17 cellular contexts compared by ENCODE assay signal in the genomic region with DNA sequence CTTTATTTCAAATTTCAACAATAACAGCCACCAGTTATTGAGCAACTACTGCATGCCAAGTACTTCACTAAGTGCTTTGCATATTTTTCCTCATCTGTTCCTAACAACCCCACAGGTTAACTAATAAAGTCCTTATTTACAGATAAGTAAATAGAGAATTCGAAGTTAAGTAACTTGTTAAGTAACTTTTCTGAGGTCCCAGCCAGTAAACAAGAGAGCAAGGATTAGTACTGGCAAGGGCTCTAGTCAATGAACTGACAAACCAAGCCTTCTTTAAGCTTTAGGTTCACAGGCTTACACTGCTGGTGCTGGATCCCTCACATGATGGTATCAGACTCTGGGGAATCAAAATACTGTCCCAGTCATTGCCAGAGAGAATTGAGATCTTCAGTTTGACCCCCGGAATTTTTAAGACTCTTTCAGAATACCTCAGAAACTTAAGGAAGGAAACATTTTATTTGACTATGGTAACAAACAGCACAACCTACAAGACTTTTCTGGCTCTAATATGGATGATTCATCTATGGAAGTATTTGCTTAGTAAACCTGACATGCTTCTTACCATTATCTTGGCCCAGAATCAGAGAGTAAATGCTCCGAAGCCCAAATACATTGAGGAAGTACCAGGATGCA. TPM values are rescaled to one million over a fixed set of nuclear protein-coding genes. Genes with fewer than 3 reads are reported as not detected.
DNase-seq lines count a peak whose midpoint lies in the region; ATAC-seq, FAIRE-seq and TF ChIP-seq lines count a peak whose summit lies in the region.
"Had no signal": no experiment of that assay in that cellular context is flagged by ENCODE, and none has a peak within 500 bp of the region (broad histone marks: within the 10 kb centered on the region; RNA-seq: fewer than 3 reads in every experiment).

No MANE protein-coding gene starts in this region.

- no peaks in the 10 kb centered on the region for H3K27me3 ChIP-seq in mammary epithelial cell (ENCODE audit: insufficient read depth, low read length)
- H3K27me3 ChIP-seq in keratinocyte (ENCODE audit: control insufficient read depth, extremely low read depth, insufficient read depth, low read length) = no peaks in the 10 kb centered on the region
- H3K27me3 ChIP-seq: heart right ventricle, uterus had no signal

- H2AFZ ChIP-seq in mammary epithelial cell (ENCODE audit: low read depth, low read length) (no peak overlapping the region), keratinocyte (ENCODE audit: control insufficient read depth, low read length) (no peak overlapping the region)

- H3K9ac ChIP-seq in mammary epithelial cell (ENCODE audit: insufficient read depth, low read length) (no peak overlapping the region), keratinocyte (ENCODE audit: control insufficient read depth, extremely low read depth, insufficient read depth, low read length) (no peak overlapping the region)

- in situ Hi-C loops in mammary epithelial cell (cut with MboI; ENCODE audit: low sequenced_read_pairs in 2 of 2) = no loop called here

- H4K20me1 ChIP-seq in mammary epithelial cell (ENCODE audit: insufficient read depth, low read length) = no peaks in the 10 kb centered on the region
- no peaks in the 10 kb centered on the region for H4K20me1 ChIP-seq in keratinocyte (ENCODE audit: control insufficient read depth, extremely low read depth, insufficient read depth, low read length)

- H3K4me3 ChIP-seq in AG04449 (ENCODE audit: low read depth, low read length) = no peak overlapping the region
- H3K4me3 ChIP-seq in LNCaP clone FGC (ENCODE audit: low read depth, low read length) = peak overlapping the region; percentile 26
- H3K4me3 ChIP-seq in mammary epithelial cell (replicated peaks in 1 of 3; ENCODE audit: insufficient read depth in 1 of 3, low read depth in 2 of 3, low read length in 3 of 3) = no peak overlapping the region
- H3K4me3 ChIP-seq in keratinocyte (ENCODE audit: control insufficient read depth in 2 of 3, extremely low read depth in 1 of 3, insufficient read depth in 2 of 3, low read depth in 1 of 3, low read length in 3 of 3) = no peak overlapping the region
- H3K4me3 ChIP-seq: heart right ventricle, uterus had no signal

- H3K36me3 ChIP-seq in mammary epithelial cell (ENCODE audit: insufficient read depth, low read length) (peaks cover 15% of the 10 kb centered on the region), keratinocyte (ENCODE audit: control insufficient read depth in 2 of 2, extremely low read depth in 1 of 2, insufficient read depth in 2 of 2, low read length in 2 of 2) (peaks cover 8 to 13% of the 10 kb centered on the region in 2 experiments)
- H3K36me3 ChIP-seq: uterus had no signal

- H3K27ac ChIP-seq in mammary epithelial cell (ENCODE audit: insufficient read depth, low read depth, low read length) = no peak overlapping the region
- peak overlapping the region; percentile 37 for H3K27ac ChIP-seq in keratinocyte (ENCODE audit: control insufficient read depth, insufficient read depth, low read length)
- H3K27ac ChIP-seq: heart right ventricle, uterus had no signal

- no peaks in the 10 kb centered on the region for H3K79me2 ChIP-seq in mammary epithelial cell (ENCODE audit: insufficient read depth, low read length)
- no peaks in the 10 kb centered on the region for H3K79me2 ChIP-seq in keratinocyte (ENCODE audit: control insufficient read depth, insufficient read depth, low read length)

- POLR2A ChIA-PET in AG04449 (lab: Yijun Ruan, JAX) = no interaction called here

- intact Hi-C loops in mammary epithelial cell (cut with micrococcal nuclease) (no loop called here), left cardiac atrium (cut with DNase I) (no loop called here)

- peak; percentile 50 for DNase-seq in AG04449 (ENCODE audit: low read depth, low spot score)
- DNase-seq in LNCaP clone FGC (ENCODE audit: low read depth) = peak; percentile 89
- DNase-seq in mammary epithelial cell = peak; percentile 58
- no peak for DNase-seq in keratinocyte (ENCODE audit: low read depth, low spot score)
- DNase-seq in stimulated activated naive CD4-positive, alpha-beta T cell treated with Interleukin-2 at 50 U/mL for 16 hours (lab: John Stamatoyannopoulos, UW) = no peak
- DNase-seq in left cardiac atrium = no peak
- no peak for DNase-seq in activated CD4-positive, alpha-beta T cell treated with anti-CD3 and anti-CD28 coated beads, Interleukin-2, amount 50 U/mL, for 4 hours
- DNase-seq: DMS79 treated with DMSO at 0.1 percent for 48 hours; H7; heart right ventricle; NCI-H1048; stimulated activated CD4-positive, alpha-beta T cell treated with anti-CD3 and anti-CD28 coated beads, Interleukin-15, amount 100 ng/mL, for 24 hours; stimulated activated CD8-positive, alpha-beta memory T cell treated with anti-CD3 and anti-CD28 coated beads, Interleukin-4, amount 100 ng/mL, for 48 hours; uterus had no signal

- ATAC-seq in left cardiac atrium = no peak
- no peak for ATAC-seq in GM21825 (IDR thresholded peaks at IDR 0.05; ENCODE audit: unreplicated experiment)
- ATAC-seq: heart right ventricle had no signal

- H3K4me1 ChIP-seq in mammary epithelial cell (ENCODE audit: insufficient read depth, low read length) = peaks cover 6% of the 10 kb centered on the region
- H3K4me1 ChIP-seq in keratinocyte (ENCODE audit: control insufficient read depth, extremely low read depth, insufficient read depth, low read length) = peaks cover 11% of the 10 kb centered on the region
- H3K4me1 ChIP-seq: heart right ventricle, uterus had no signal

- H3K9me3 ChIP-seq in mammary epithelial cell (replicated peaks; ENCODE audit: insufficient read depth, low read length) (no peaks in the 10 kb centered on the region), keratinocyte (ENCODE audit: control insufficient read depth, low read depth, low read length) (no peaks in the 10 kb centered on the region)
- H3K9me3 ChIP-seq: heart right ventricle, uterus had no signal

- H3K4me2 ChIP-seq in mammary epithelial cell (ENCODE audit: insufficient read depth, low read depth, low read length) (no peak overlapping the region), keratinocyte (ENCODE audit: control insufficient read depth, extremely low read depth, insufficient read depth, low read depth, low read length) (peak overlapping the region; percentile 50)

- FAIRE-seq in keratinocyte (lab: Jason Lieb, UNC) = no peak
- FAIRE-seq: colon, GM19239 had no signal

- TF ChIP-seq CTCF in AG04449 (IDR thresholded peaks at IDR 0.05; ENCODE audit: insufficient read depth, low read length, missing control alignments) = no peak
- no peak for TF ChIP-seq CTCF in LNCaP clone FGC (IDR thresholded peaks at IDR 0.05; ENCODE audit: control insufficient read depth, extremely low read depth, insufficient read depth)
- TF ChIP-seq CTCF in mammary epithelial cell (conservative IDR thresholded peaks at IDR 0.05 in 1 of 2, IDR thresholded peaks at IDR 0.05 in 1 of 2; ENCODE audit: extremely low read depth in 1 of 2, insufficient read depth in 1 of 2, low read depth in 1 of 2, low read length in 2 of 2) = no peak
- TF ChIP-seq CTCF in keratinocyte (optimal IDR thresholded peaks at IDR 0.05 in 1 of 3, IDR thresholded peaks at IDR 0.05 in 1 of 3, conservative IDR thresholded peaks at IDR 0.05 in 1 of 3; ENCODE audit: extremely low read depth in 1 of 3, insufficient read depth in 2 of 3, low read length in 3 of 3) = no peak

- dilution Hi-C loops in mammary epithelial cell (cut with HindIII; ENCODE audit: low sequenced_read_pairs) = no loop called here
- dilution Hi-C loops in keratinocyte (cut with MboI; ENCODE audit: extremely low pct_ligation_motif_present, low sequenced_read_pairs) = no loop called here

- 55% methylated on average over 3 of the region's 3 CpGs for WGBS in mammary epithelial cell (ENCODE audit: low coverage, missing lambda C conversion rate)

- no TSS peak for BruUV-seq in mammary epithelial cell (replicated peaks; lab: Mats Ljungman, UMichigan)

- CTCF ChIA-PET in AG04449 (lab: Yijun Ruan, JAX) (interaction anchor here (0.9 to 1.0 kb wide), 3 partner anchors 9 to 77 kb away, joined by 3 read pairs; no protein-coding TSS in a partner anchor), mammary epithelial cell (lab: Charles Lee; ENCODE audit: low non-redundant PET) (no interaction called here)

- H3K9me1 ChIP-seq in keratinocyte (ENCODE audit: control insufficient read depth, extremely low read depth, insufficient read depth, low read length) = no peaks in the 10 kb centered on the region

RNA-seq across cellular contexts. Expression of a gene that starts 16.5 kb away (rescaled TPM):
- total RNA-seq in mammary epithelial cell = 10 to 100 TPM; 45.0 to 49.4 TPM
- 98.8 TPM for polyA plus RNA-seq in mammary epithelial cell
- polyA minus RNA-seq in mammary epithelial cell = 41.0 TPM
- polyA plus RNA-seq in keratinocyte = 106 to 160 TPM (median 120 TPM) in 3 replicates
- polyA plus RNA-seq in keratinocyte (2011; ENCODE audit: low read depth) = 21.2 TPM
- polyA plus RNA-seq in keratinocyte (2011; cell fraction: cytosol; rRNA removed) = 97.3 and 183 TPM in 2 replicates
- polyA plus RNA-seq in keratinocyte (2011; cell fraction: nucleus; rRNA removed) = 130 and 140 TPM in 2 replicates
- 77.1 and 121 TPM in 2 replicates for polyA plus RNA-seq in keratinocyte (2012; ENCODE audit: low replicate concordance)
- polyA minus RNA-seq in keratinocyte = 76.0 to 118 TPM (median 101 TPM) in 3 replicates
- 38.0 TPM for polyA minus RNA-seq in keratinocyte (2011; cell fraction: cytosol; rRNA and poly(A)+ RNA removed)
- polyA minus RNA-seq in keratinocyte (2011; cell fraction: nucleus; rRNA and poly(A)+ RNA removed) = 21.0 and 66.6 TPM in 2 replicates
- 10 to 100 TPM; 80.0 to 86.7 TPM for total RNA-seq in left cardiac atrium

RNA-seq across cellular contexts. Expression of a gene that starts 17.9 kb away (rescaled TPM):
- 1 to 10 TPM; 1.8 to 2.0 TPM for total RNA-seq in mammary epithelial cell
- 0.70 TPM for polyA plus RNA-seq in mammary epithelial cell
- polyA minus RNA-seq in mammary epithelial cell = 1.9 TPM
- polyA plus RNA-seq in keratinocyte = 0.22 to 0.49 TPM (median 0.41 TPM) in 3 replicates
- 0.11 TPM for polyA plus RNA-seq in keratinocyte (2011; ENCODE audit: low read depth)
- 0.12 and 0.21 TPM in 2 replicates for polyA plus RNA-seq in keratinocyte (2011; cell fraction: cytosol; rRNA removed)
- polyA plus RNA-seq in keratinocyte (2011; cell fraction: nucleus; rRNA removed) = 0.75 and 1.2 TPM in 2 replicates
- polyA plus RNA-seq in keratinocyte (2012; ENCODE audit: low replicate concordance) = 0.55 and 0.71 TPM in 2 replicates
- polyA minus RNA-seq in keratinocyte = 0.54 to 1.3 TPM (median 1.0 TPM) in 3 replicates
- polyA minus RNA-seq in keratinocyte (2011; cell fraction: cytosol; rRNA and poly(A)+ RNA removed) = 0.58 TPM
- 0.93 and 1.3 TPM in 2 replicates for polyA minus RNA-seq in keratinocyte (2011; cell fraction: nucleus; rRNA and poly(A)+ RNA removed)
- total RNA-seq in left cardiac atrium = 1 to 10 TPM in 1 of 2 donors, under 1 TPM in 1; 0.97 to 1.4 TPM

RNA-seq across cellular contexts. Expression of a gene that starts 36.5 kb away (rescaled TPM):
- total RNA-seq in mammary epithelial cell = 10 to 100 TPM; 12.6 to 18.2 TPM
- polyA plus RNA-seq in mammary epithelial cell = 13.0 TPM
- polyA minus RNA-seq in mammary epithelial cell = 13.6 TPM
- 11.2 to 19.2 TPM (median 17.1 TPM) in 3 replicates for polyA plus RNA-seq in keratinocyte
- 19.6 TPM for polyA plus RNA-seq in keratinocyte (2011; ENCODE audit: low read depth)
- 5.9 and 10.4 TPM in 2 replicates for polyA plus RNA-seq in keratinocyte (2011; cell fraction: cytosol; rRNA removed)
- 38.5 and 42.9 TPM in 2 replicates for polyA plus RNA-seq in keratinocyte (2011; cell fraction: nucleus; rRNA removed)
- 13.6 and 30.7 TPM in 2 replicates for polyA plus RNA-seq in keratinocyte (2012; ENCODE audit: low replicate concordance)
- polyA minus RNA-seq in keratinocyte = 6.8 to 29.0 TPM (median 8.4 TPM) in 3 replicates
- polyA minus RNA-seq in keratinocyte (2011; cell fraction: cytosol; rRNA and poly(A)+ RNA removed) = 11.7 TPM
- polyA minus RNA-seq in keratinocyte (2011; cell fraction: nucleus; rRNA and poly(A)+ RNA removed) = 7.0 and 11.8 TPM in 2 replicates
- total RNA-seq in left cardiac atrium = 10 to 100 TPM; 47.4 to 59.8 TPM

RNA-seq across cellular contexts. Expression of a gene that starts 53.2 kb away (rescaled TPM):
- total RNA-seq in mammary epithelial cell (10 to 100 TPM; 17.8 to 46.8 TPM), left cardiac atrium (10 to 100 TPM; 33.2 to 34.6 TPM)
- polyA plus RNA-seq in mammary epithelial cell (12.8 TPM), keratinocyte (6.3 to 12.7 TPM (median 7.4 TPM) in 3 replicates)
- polyA minus RNA-seq in mammary epithelial cell (9.2 TPM), keratinocyte (14.8 to 17.4 TPM (median 15.8 TPM) in 3 replicates)
- 11.4 TPM for polyA plus RNA-seq in keratinocyte (2011; ENCODE audit: low read depth)
- 5.2 and 8.5 TPM in 2 replicates for polyA plus RNA-seq in keratinocyte (2011; cell fraction: cytosol; rRNA removed)
- 15.8 and 17.6 TPM in 2 replicates for polyA plus RNA-seq in keratinocyte (2011; cell fraction: nucleus; rRNA removed)
- polyA plus RNA-seq in keratinocyte (2012; ENCODE audit: low replicate concordance) = 8.2 and 17.4 TPM in 2 replicates
- polyA minus RNA-seq in keratinocyte (2011; cell fraction: cytosol; rRNA and poly(A)+ RNA removed) = 18.6 TPM
- polyA minus RNA-seq in keratinocyte (2011; cell fraction: nucleus; rRNA and poly(A)+ RNA removed) = 7.2 and 8.9 TPM in 2 replicates

RNA-seq across cellular contexts. Expression of a gene that starts 56.1 kb away (rescaled TPM):
- total RNA-seq in mammary epithelial cell = 10 to 100 TPM in 1 of 2 donors, 1 to 10 TPM in 1; 6.7 to 23.6 TPM
- 21.6 TPM for polyA plus RNA-seq in mammary epithelial cell
- 22.4 TPM for polyA minus RNA-seq in mammary epithelial cell
- polyA plus RNA-seq in keratinocyte = 3.4 to 20.8 TPM (median 12.5 TPM) in 3 replicates
- polyA plus RNA-seq in keratinocyte (2011; ENCODE audit: low read depth) = 2.5 TPM
- polyA plus RNA-seq in keratinocyte (2011; cell fraction: cytosol; rRNA removed) = 3.3 and 4.3 TPM in 2 replicates
- 11.5 and 19.7 TPM in 2 replicates for polyA plus RNA-seq in keratinocyte (2011; cell fraction: nucleus; rRNA removed)
- 2.1 and 11.7 TPM in 2 replicates for polyA plus RNA-seq in keratinocyte (2012; ENCODE audit: low replicate concordance)
- 8.1 to 23.7 TPM (median 10.2 TPM) in 3 replicates for polyA minus RNA-seq in keratinocyte
- polyA minus RNA-seq in keratinocyte (2011; cell fraction: cytosol; rRNA and poly(A)+ RNA removed) = 5.9 TPM
- 6.2 and 7.3 TPM in 2 replicates for polyA minus RNA-seq in keratinocyte (2011; cell fraction: nucleus; rRNA and poly(A)+ RNA removed)
- 1 to 10 TPM in 1 of 2 donors, under 1 TPM in 1; 0.71 to 1.8 TPM for total RNA-seq in left cardiac atrium

Comparison
In these comparisons a context has a peak if more than half of its experiments do, and no peak if none do; other contexts are left out.
1. DNase-seq: peak in AG04449 (single experiment), LNCaP clone FGC (single experiment) and mammary epithelial cell (single experiment); none in keratinocyte (single experiment), stimulated activated naive CD4-positive, alpha-beta T cell treated with Interleukin-2 at 50 U/mL for 16 hours (single experiment), left cardiac atrium (single experiment) and activated CD4-positive, alpha-beta T cell treated with anti-CD3 and anti-CD28 coated beads, Interleukin-2, amount 50 U/mL, for 4 hours (0 of 2).